In the genomic region with DNA sequence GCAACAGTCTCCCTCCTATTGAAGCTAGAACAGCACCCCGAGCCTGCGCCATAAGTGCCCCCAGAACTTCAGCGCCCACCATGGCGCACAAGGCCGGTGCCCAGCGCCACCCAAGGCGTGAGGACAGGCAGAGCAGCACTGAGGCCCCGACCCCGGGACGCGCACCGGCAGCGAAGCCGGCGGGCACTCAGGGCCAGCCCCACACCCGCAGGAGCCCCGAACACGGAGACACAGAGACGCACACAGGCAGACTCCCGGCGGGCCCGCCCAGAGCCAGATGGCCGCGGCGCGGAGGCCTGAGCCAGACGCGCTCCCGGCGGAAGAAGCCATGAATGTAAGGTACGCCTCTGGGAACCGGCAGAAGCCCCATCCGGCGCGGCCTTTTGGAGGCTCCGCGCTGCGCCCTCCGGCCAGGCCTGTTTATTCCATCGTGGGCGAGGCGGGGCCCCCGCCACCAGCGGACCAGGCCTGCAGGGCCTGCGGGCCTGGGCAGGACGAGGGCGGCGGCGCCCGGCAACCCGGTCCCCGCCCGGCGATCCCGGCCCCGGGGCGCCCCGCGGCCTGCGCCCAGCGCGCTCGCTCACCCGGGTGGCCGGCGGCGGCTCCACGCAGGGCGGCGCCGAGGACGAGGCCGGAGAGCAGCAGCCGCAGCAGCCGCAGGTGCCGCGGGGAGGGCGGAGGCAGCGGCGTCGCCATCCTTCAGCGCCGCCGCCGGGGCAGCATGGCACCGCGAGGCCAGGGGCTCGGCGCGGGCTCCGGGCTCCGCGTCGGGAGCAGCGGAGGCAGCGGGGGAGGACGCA, we compare ENCODE assay signal across 8 cellular contexts. TPM values are rescaled to one million over a fixed set of nuclear protein-coding genes. Genes with fewer than 3 reads are reported as not detected.
A peak's percentile ranks its signal among the peaks of the same experiment; 100 is the strongest.
DNase-seq lines count a peak whose midpoint lies in the region; ATAC-seq and TF ChIP-seq lines count a peak whose summit lies in the region.

No MANE protein-coding gene starts in this region.

- peaks cover 18% of the 10 kb centered on the region for H3K79me2 ChIP-seq in fibroblast of lung (ENCODE audit: control insufficient read depth, insufficient read depth, low read length)

- peak; percentile 44 for DNase-seq in activated CD4-positive, alpha-beta T cell treated with anti-CD3 and anti-CD28 coated beads for 48 hours
- DNase-seq in activated CD4-positive, alpha-beta T cell treated with anti-CD3 and anti-CD28 coated beads for 1 hour = no peak
- DNase-seq in T-helper 17 cell = no peak
- DNase-seq in fibroblast of lung (ENCODE audit: low read depth in 2 of 2) = peak; percentile 40 to 59
- DNase-seq in omental fat pad (ENCODE audit: low spot score) = no peak
- DNase-seq in immature natural killer cell = no peak
- no peak for DNase-seq in sciatic nerve (ENCODE audit: low spot score)

- H3K4me1 ChIP-seq in fibroblast of lung (ENCODE audit: control insufficient read depth, extremely low read depth, insufficient read depth, low read length) = peaks cover 6% of the 10 kb centered on the region

- intact Hi-C loops in sciatic nerve (cut with DNase I) = no loop called here

- H2AFZ ChIP-seq in fibroblast of lung (ENCODE audit: low read length) = no peak overlapping the region

- H3K4me1 Mint-ChIP-seq in T-helper 17 cell (peaks cover 18% of the 10 kb centered on the region), immature natural killer cell (peaks cover 0 to 11% of the 10 kb centered on the region in 2 donors)

- H3K4me3 Mint-ChIP-seq in T-helper 17 cell (peak overlapping the region; percentile 90), immature natural killer cell (peak overlapping the region in 1 of 5 donors; percentile 7)

- H3K9ac ChIP-seq in fibroblast of lung (ENCODE audit: insufficient read depth, low read length) = peak overlapping the region; percentile 62

- no peaks in the 10 kb centered on the region for H4K20me1 ChIP-seq in fibroblast of lung (ENCODE audit: control insufficient read depth, extremely low read depth, insufficient read depth, low read length)

- H3K27me3 Mint-ChIP-seq in T-helper 17 cell = peaks cover 17% of the 10 kb centered on the region
- H3K27me3 Mint-ChIP-seq in immature natural killer cell (ENCODE audit: low read depth in 3 of 3) = peaks cover 18 to 27% (median 22%) of the 10 kb centered on the region in 3 donors

- no peaks in the 10 kb centered on the region for H3K36me3 Mint-ChIP-seq in T-helper 17 cell (ENCODE audit: low read depth)
- no peaks in the 10 kb centered on the region for H3K36me3 Mint-ChIP-seq in immature natural killer cell

- no peaks in the 10 kb centered on the region for H3K9me3 ChIP-seq in T-helper 17 cell (ENCODE audit: control insufficient read depth, low read length, poor library complexity, severe bottlenecking)
- no peaks in the 10 kb centered on the region for H3K9me3 ChIP-seq in fibroblast of lung (ENCODE audit: control insufficient read depth, insufficient read depth, low read depth, low read length)

- TF ChIP-seq CTCF in fibroblast of lung (conservative IDR thresholded peaks at IDR 0.05 in 1 of 2, IDR thresholded peaks at IDR 0.05 in 1 of 2; ENCODE audit: low read depth in 1 of 2, low read length in 2 of 2) (no peak), omental fat pad (IDR thresholded peaks at IDR 0.05) (no peak)

- H3K36me3 ChIP-seq in fibroblast of lung (ENCODE audit: control insufficient read depth, insufficient read depth, low read length) = peaks cover under 1% of the 10 kb centered on the region

- peak overlapping the region; percentile 84 for H3K27ac Mint-ChIP-seq in T-helper 17 cell
- no peak overlapping the region for H3K27ac Mint-ChIP-seq in immature natural killer cell

- peak overlapping the region; percentile 44 to 72 (median 67) for H3K4me3 ChIP-seq in fibroblast of lung (replicated peaks in 1 of 4; ENCODE audit: control extremely low read depth in 1 of 4, insufficient read depth in 1 of 4, low read depth in 3 of 4, low read length in 4 of 4)

- ATAC-seq in T-helper 17 cell (peak; percentile 39), omental fat pad (ENCODE audit: low FRiP score) (peak; percentile 3), GM18907 (IDR thresholded peaks at IDR 0.05; ENCODE audit: unreplicated experiment) (no peak), sciatic nerve (no peak)

- peak overlapping the region; percentile 97 for H3K4me2 ChIP-seq in fibroblast of lung (ENCODE audit: extremely low read depth, insufficient read depth, low read length)

- no peak overlapping the region for H3K27ac ChIP-seq in fibroblast of lung (ENCODE audit: insufficient read depth, low read length)

- peaks cover 6% of the 10 kb centered on the region for H3K27me3 ChIP-seq in fibroblast of lung (ENCODE audit: control insufficient read depth, insufficient read depth, low read length)

- H3K9me3 Mint-ChIP-seq in immature natural killer cell = no peaks in the 10 kb centered on the region

RNA-seq across cellular contexts. Expression of a gene that starts 0.5 kb away (rescaled TPM):
- total RNA-seq in T-helper 17 cell (100 to 1,000 TPM; 139 to 202 TPM), fibroblast of lung (10.5 and 15.7 TPM in 2 replicates), omental fat pad (10 to 100 TPM; 37.2 to 70.5 (median 58.5) TPM), sciatic nerve (157 TPM)
- polyA plus RNA-seq in fibroblast of lung (9.0 and 12.1 TPM in 2 replicates), immature natural killer cell (1 to 10 TPM in 2 of 3 donors, under 1 TPM in 1; 0.36 to 1.4 (median 1.1) TPM)
- 31.5 and 54.9 TPM in 2 replicates for polyA plus RNA-seq in fibroblast of lung (2012)
- polyA minus RNA-seq in fibroblast of lung (ENCODE audit: low replicate concordance) = 8.6 and 9.9 TPM in 2 replicates

RNA-seq across cellular contexts. Expression of a gene that starts 8.4 kb away (rescaled TPM):
- total RNA-seq in T-helper 17 cell = under 1 TPM in 1 of 2 donors, not detected in 1; 0.20 TPM
- under 0.01 TPM in 2 replicates for total RNA-seq in fibroblast of lung
- polyA plus RNA-seq in fibroblast of lung = not detected in 2 replicates
- polyA plus RNA-seq in fibroblast of lung (2012) = 0.12 TPM in 1 of 2 replicates, not detected in the other
- not detected in 2 replicates for polyA minus RNA-seq in fibroblast of lung (ENCODE audit: low replicate concordance)
- under 1 TPM in 3 of 4 donors, not detected in 1; 0.25 to 0.72 (median 0.28) TPM for total RNA-seq in omental fat pad
- not detected for polyA plus RNA-seq in immature natural killer cell
- 24.3 TPM for total RNA-seq in sciatic nerve

RNA-seq across cellular contexts. Expression of a gene that starts 13.6 kb away (rescaled TPM):
- total RNA-seq in T-helper 17 cell (10 to 100 TPM in 1 of 2 donors, 1 to 10 TPM in 1; 7.7 to 10.6 TPM), fibroblast of lung (not detected in 2 replicates), omental fat pad (1 to 10 TPM in 1 of 4 donors, under 1 TPM in 2, not detected in 1; 0.19 to 3.6 (median 0.31) TPM), sciatic nerve (0.18 TPM)
- polyA plus RNA-seq in fibroblast of lung (not detected in 2 replicates), immature natural killer cell (10 to 100 TPM; 20.6 to 33.0 (median 25.6) TPM)
- not detected in 2 replicates for polyA plus RNA-seq in fibroblast of lung (2012)
- polyA minus RNA-seq in fibroblast of lung (ENCODE audit: low replicate concordance) = not detected in 2 replicates

RNA-seq across cellular contexts. Expression of a gene that starts 17.5 kb away (rescaled TPM):
- total RNA-seq in T-helper 17 cell = 100 to 1,000 TPM; 120 to 131 TPM
- 13.9 and 21.8 TPM in 2 replicates for total RNA-seq in fibroblast of lung
- 8.5 and 13.4 TPM in 2 replicates for polyA plus RNA-seq in fibroblast of lung
- 14.8 and 21.5 TPM in 2 replicates for polyA plus RNA-seq in fibroblast of lung (2012)
- polyA minus RNA-seq in fibroblast of lung (ENCODE audit: low replicate concordance) = 43.7 and 105 TPM in 2 replicates
- total RNA-seq in omental fat pad = 10 to 100 TPM; 15.4 to 31.5 (median 25.9) TPM
- polyA plus RNA-seq in immature natural killer cell = 10 to 100 TPM in 1 of 3 donors, 1 to 10 TPM in 2; 2.2 to 34.5 (median 6.3) TPM
- 298 TPM for total RNA-seq in sciatic nerve

RNA-seq across cellular contexts. Expression of a gene that starts 24.9 kb away (rescaled TPM):
- under 1 TPM; 0.27 to 0.39 TPM for total RNA-seq in T-helper 17 cell
- total RNA-seq in fibroblast of lung = 0.26 and 2.8 TPM in 2 replicates
- polyA plus RNA-seq in fibroblast of lung = 0.85 and 2.7 TPM in 2 replicates
- 1.6 and 6.4 TPM in 2 replicates for polyA plus RNA-seq in fibroblast of lung (2012)
- polyA minus RNA-seq in fibroblast of lung (ENCODE audit: low replicate concordance) = 1.0 and 2.9 TPM in 2 replicates
- 1 to 10 TPM in 1 of 4 donors, under 1 TPM in 2, not detected in 1; 0.13 to 1.8 (median 0.37) TPM for total RNA-seq in omental fat pad
- under 1 TPM; 0.06 to 0.95 (median 0.39) TPM for polyA plus RNA-seq in immature natural killer cell
- total RNA-seq in sciatic nerve = 0.36 TPM

Comparison
In these comparisons a context has a peak if more than half of its experiments do, and no peak if none do; other contexts are left out.
1. DNase-seq: peak in activated CD4-positive, alpha-beta T cell treated with anti-CD3 and anti-CD28 coated beads for 48 hours (single experiment) and fibroblast of lung (2 of 2); none in activated CD4-positive, alpha-beta T cell treated with anti-CD3 and anti-CD28 coated beads for 1 hour (single experiment), T-helper 17 cell (0 of 3), omental fat pad (single experiment), immature natural killer cell (0 of 3) and sciatic nerve (single experiment).
2. ATAC-seq: peak in T-helper 17 cell (single experiment) and omental fat pad (single experiment); none in GM18907 (single experiment) and sciatic nerve (single experiment).
3. RNA of a gene that starts 8.4 kb away (total RNA-seq): 24.3 TPM in sciatic nerve (single experiment); 0.25 to 0.72 TPM in omental fat pad, 0.20 TPM in T-helper 17 cell and under 0.01 TPM in fibroblast of lung; every median in the first group is over 10 times any median in the second.